Comparison of ENCODE assay signal across 7 cellular contexts in the genomic region with DNA sequence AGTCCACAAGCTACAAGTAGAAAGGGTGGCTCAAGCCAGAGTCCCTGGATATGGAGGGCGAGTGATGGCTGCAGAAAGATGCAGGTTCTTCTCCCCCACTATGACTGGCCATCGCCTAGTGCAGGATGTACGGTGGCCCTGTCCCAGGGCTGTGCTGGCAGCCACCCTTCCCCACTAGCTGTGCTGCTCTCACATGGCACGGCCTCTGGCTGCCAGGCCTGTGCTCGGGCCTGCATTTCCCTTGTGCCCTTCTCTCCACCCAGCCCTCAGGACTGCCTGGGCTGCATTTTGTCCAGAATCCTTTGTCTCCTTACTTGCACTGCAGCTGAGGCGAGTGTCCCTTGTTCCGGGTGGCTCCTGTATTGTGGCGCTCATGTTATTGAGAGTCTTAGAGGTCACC. TPM values are rescaled to one million over a fixed set of nuclear protein-coding genes. Genes with fewer than 3 reads are reported as not detected.
"Had no signal": no experiment of that assay in that cellular context is flagged by ENCODE, and none has a peak within 500 bp of the region (broad histone marks: within the 10 kb centered on the region; RNA-seq: fewer than 3 reads in every experiment).

No MANE protein-coding gene starts in this region.

- H3K4me2 ChIP-seq: SK-N-SH had no signal

- H3K36me3 ChIP-seq: transverse colon had no signal

- FAIRE-seq: TTC549 had no signal

- DNase-seq: activated CD8-positive, alpha-beta memory T cell treated with anti-CD3 and anti-CD28 coated beads, Interleukin-2, amount 50 U/mL, for 4 hours; activated T-cell treated with anti-CD3 and anti-CD28 coated beads, Interleukin-2, amount 50 U/mL, for 4 hours; effector CD4-positive, alpha-beta T cell had no signal

- H3K9ac ChIP-seq: SK-N-SH had no signal

- H3K9me3 ChIP-seq: SK-N-SH, transverse colon had no signal

RNA-seq across cellular contexts. Expression of a gene that starts 1.6 kb away (rescaled TPM):
- total RNA-seq: lung microvascular endothelial cell had no signal
